In genomic region chr20:51172558-51173428, GRCh38 we compare ENCODE assay signal across 21 cellular contexts.
A peak's percentile ranks its signal among the peaks of the same experiment; 100 is the strongest.
DNase-seq lines count a peak whose midpoint lies in the region; ATAC-seq and TF ChIP-seq lines count a peak whose summit lies in the region.
"Had no signal": no experiment of that assay in that cellular context is flagged by ENCODE, and none has a peak within 500 bp of the region (broad histone marks: within the 10 kb centered on the region; RNA-seq: fewer than 3 reads in every experiment).

No MANE protein-coding gene starts in this region.

- peak; percentile 27 for DNase-seq in EH (ENCODE audit: low read depth)
- DNase-seq in HCT116 (ENCODE audit: low read depth, low spot score): peak; percentile 41
- DNase-seq in PC-3: no peak
- DNase-seq in iPS-NIHi11 (ENCODE audit: low spot score): peak; percentile 38
- DNase-seq in NCI-H2171 treated with DMSO at 0.1 percent for 48 hours (lab: John Stamatoyannopoulos, UW): no peak
- DNase-seq in LoVo (ENCODE audit: low spot score): no peak
- DNase-seq: activated CD4-positive, alpha-beta T cell treated with anti-CD3 and anti-CD28 coated beads, Interleukin-2, amount 10 ng/mL, durations not matched to agents 7 days and 5 days; activated gamma-delta T cell; CD8-positive, alpha-beta T cell; DMS153; left colon; mesenchymal stem cell; naive thymus-derived CD4-positive, alpha-beta T cell; NCI-H187; NCI-H345; stimulated activated CD4-positive, alpha-beta T cell treated with anti-CD3 and anti-CD28 coated beads, Interleukin-2, amount 100 ng/mL, for 48 hours; stimulated activated naive B cell treated with anti-CD40 and anti-IgM and Interleukin-4, amounts not matched to agents 10 μg/mL and 1 μg/mL and 100 μg/mL, for 72 hours; testis had no signal

- TF ChIP-seq POLR2A in HCT116 (IDR thresholded peaks at IDR 0.05; ENCODE audit: borderline replicate concordance, extremely low read depth, insufficient read depth, insufficient read length): no peak

- POLR2A ChIA-PET in HCT116 (lab: Charles Lee) (no interaction called here), PC-3 (lab: Charles Lee; ENCODE audit: unreplicated experiment) (no interaction called here)

- RAD21 ChIA-PET in HCT116 (lab: Charles Lee; ENCODE audit: low non-redundant PET in 1 of 2, low total read pairs in 2 of 2, uncharacterized antibody in 2 of 2, unreplicated experiment in 2 of 2): no interaction called here

- H3K9ac ChIP-seq in HCT116 (ENCODE audit: low read length) (no peak overlapping the region), PC-3 (ENCODE audit: low read length) (no peak overlapping the region)

- H3K4me2 ChIP-seq in HCT116 (ENCODE audit: low read length): no peak overlapping the region
- H3K4me2 ChIP-seq in PC-3 (ENCODE audit: low read length): no peak overlapping the region

- H3K36me3 ChIP-seq in HCT116 (ENCODE audit: control insufficient read depth in 1 of 2, insufficient read depth in 2 of 2, low read length in 2 of 2) (no peaks in the 10 kb centered on the region), PC-3 (ENCODE audit: low read depth, low read length) (no peaks in the 10 kb centered on the region)

- TF ChIP-seq CTCF in HCT116 (IDR thresholded peaks at IDR 0.05 in 2 of 3, conservative IDR thresholded peaks at IDR 0.05 in 1 of 3; ENCODE audit: borderline replicate concordance in 1 of 3, insufficient read depth in 1 of 3, low read depth in 2 of 3, low read length in 2 of 3): peak; percentile 18 to 54 (median 41); a peak in 5 of 6 replicates
- peak; percentile 47 for TF ChIP-seq CTCF in PC-3 (conservative IDR thresholded peaks at IDR 0.05; ENCODE audit: low read depth, low read length)

- TF ChIP-seq RAD21 in HCT116 (IDR thresholded peaks at IDR 0.05; ENCODE audit: low read depth): peak; percentile 45

- H3F3A ChIP-seq in PC-3 (ENCODE audit: low read length, unreplicated experiment): no peaks in the 10 kb centered on the region

- H2AFZ ChIP-seq in HCT116 (ENCODE audit: low read depth, low read length, poor library complexity, severe bottlenecking): peak overlapping the region; percentile 83
- no peak overlapping the region for H2AFZ ChIP-seq in PC-3 (ENCODE audit: low read length)

- no peak overlapping the region for H3K4me3 ChIP-seq in HCT116 (replicated peaks in 1 of 2; ENCODE audit: low read depth in 1 of 2, low read length in 2 of 2)
- H3K4me3 ChIP-seq in PC-3 (ENCODE audit: low read length): no peak overlapping the region
- H3K4me3 ChIP-seq: GM12878, testis had no signal

- H3K27ac ChIP-seq in HCT116 (ENCODE audit: low read depth, low read length) (no peak overlapping the region), PC-3 (ENCODE audit: low read length) (no peak overlapping the region)
- H3K27ac ChIP-seq: testis had no signal

- CTCF ChIA-PET in HCT116 (lab: Charles Lee) (interaction anchor here (0.7 to 1.6 kb wide), 10 partner anchors 8 to 185 kb away, joined by 3 to 9 read pairs (median 4); no protein-coding TSS in a partner anchor), PC-3 (lab: Charles Lee) (no interaction called here)

- H3K79me2 ChIP-seq in HCT116 (ENCODE audit: insufficient read depth, low read length) (no peaks in the 10 kb centered on the region), PC-3 (ENCODE audit: low read length) (no peaks in the 10 kb centered on the region)

- BruUV-seq in HCT116 (replicated peaks; lab: Mats Ljungman, UMichigan): no TSS peak
- no TSS peak for BruUV-seq in PC-3 (replicated peaks; lab: Mats Ljungman, UMichigan)

- H3K9me2 ChIP-seq in HCT116 (ENCODE audit: insufficient read depth) (no peaks in the 10 kb centered on the region), PC-3 (replicated peaks; ENCODE audit: low read length) (no peaks in the 10 kb centered on the region; the same call in 1 of the 2 replicates)

- H3K9me3 ChIP-seq in HCT116 (ENCODE audit: control insufficient read depth in 1 of 2, insufficient read depth in 1 of 2, low read depth in 1 of 2, low read length in 2 of 2) (no peaks in the 10 kb centered on the region), PC-3 (ENCODE audit: low read length) (no peaks in the 10 kb centered on the region)
- H3K9me3 ChIP-seq: testis had no signal

- ATAC-seq in HCT116 (peak; percentile 88), PC-3 (no peak), HG02798 (IDR thresholded peaks at IDR 0.05; ENCODE audit: poor library complexity, unreplicated experiment) (no peak)
- ATAC-seq: CD8-positive, alpha-beta T cell; GM12878; left colon; naive thymus-derived CD4-positive, alpha-beta T cell; Panc1; stimulated activated naive B cell treated with anti-CD40 and anti-IgM and Interleukin-4, amounts not matched to agents 10 μg/mL and 1 μg/mL and 100 μg/mL, for 72 hours had no signal

- peaks cover 0 to 5% of the 10 kb centered on the region in 2 experiments; a peak in 2 of 4 replicates for H3K4me1 ChIP-seq in HCT116 (ENCODE audit: control insufficient read depth in 1 of 2, insufficient read depth in 2 of 2, low read length in 2 of 2)
- no peaks in the 10 kb centered on the region for H3K4me1 ChIP-seq in PC-3 (ENCODE audit: insufficient read depth, low read length)

- H3K27me3 ChIP-seq in HCT116 (ENCODE audit: insufficient read depth, low read length) (no peaks in the 10 kb centered on the region), PC-3 (ENCODE audit: low read length) (peaks cover 11% of the 10 kb centered on the region)
- H3K27me3 ChIP-seq: testis had no signal

- intact Hi-C loops in HCT116 (cut with micrococcal nuclease) (loop anchor here (1.0 kb wide), 1 partner anchor 134 kb away; no protein-coding TSS in a partner anchor), PC-3 (cut with micrococcal nuclease) (no loop called here)

- no peaks in the 10 kb centered on the region for H4K20me1 ChIP-seq in HCT116 (ENCODE audit: insufficient read depth)
- no peaks in the 10 kb centered on the region for H4K20me1 ChIP-seq in PC-3 (ENCODE audit: low read length)

TF ChIP-seq in HCT116, 20 proteins besides CTCF, POLR2A, EP300 and RAD21:
- peak; percentile 76 for TF ChIP-seq MAX (IDR thresholded peaks at IDR 0.05)
- no peak for TF ChIP-seq FOSL1 (IDR thresholded peaks at IDR 0.05; ENCODE audit: low read depth)
- TF ChIP-seq EGR1 (IDR thresholded peaks at IDR 0.05; ENCODE audit: low read depth): no peak
- no peak for TF ChIP-seq CEBPB (IDR thresholded peaks at IDR 0.05; ENCODE audit: low read depth)

Comparison
In these comparisons a context has a peak if more than half of its experiments do, and no peak if none do; other contexts are left out.
1. DNase-seq: peak in EH (single experiment), HCT116 (single experiment) and iPS-NIHi11 (single experiment); none in PC-3 (single experiment), NCI-H2171 treated with DMSO at 0.1 percent for 48 hours (single experiment) and LoVo (single experiment).